Comparison of ENCODE assay signal across 24 cellular contexts in genomic region chr6:30964075-30964474, GRCh38. TPM values are rescaled to one million over a fixed set of nuclear protein-coding genes. Genes with fewer than 3 reads are reported as not detected.
A peak's percentile ranks its signal among the peaks of the same experiment; 100 is the strongest.
DNase-seq lines count a peak whose midpoint lies in the region; ATAC-seq and TF ChIP-seq lines count a peak whose summit lies in the region.
"Had no signal": no experiment of that assay in that cellular context is flagged by ENCODE, and none has a peak within 500 bp of the region (broad histone marks: within the 10 kb centered on the region; RNA-seq: fewer than 3 reads in every experiment).

No MANE protein-coding gene starts in this region.

- H3K79me2 ChIP-seq in DND-41 (ENCODE audit: insufficient read depth, low read length), result no peaks in the 10 kb centered on the region

- no peak overlapping the region for H4K8ac ChIP-seq in IMR-90 (ENCODE audit: low read depth in 2 of 2, low read length in 2 of 2)

- no peak overlapping the region for H3K23ac ChIP-seq in IMR-90 (ENCODE audit: low read depth, low read length)

- no peak overlapping the region for H2AK5ac ChIP-seq in IMR-90 (ENCODE audit: low read depth, low read length)

- H3K27me3 ChIP-seq in DND-41 (ENCODE audit: insufficient read depth, low read length, poor library complexity), result peaks cover 15% of the 10 kb centered on the region
- H3K27me3 ChIP-seq in IMR-90 (ENCODE audit: control insufficient read depth, insufficient read depth, low read length), result peaks cover 28% of the 10 kb centered on the region
- H3K27me3 ChIP-seq: adrenal gland, thyroid gland had no signal

- no peaks in the 10 kb centered on the region for H3K9me3 Mint-ChIP-seq in activated CD8-positive, alpha-beta T cell treated with anti-CD3 and anti-CD28 coated beads, Interleukin-2, amount 10 ng/mL, durations not matched to agents 7 days and 5 days (ENCODE audit: insufficient read depth)
- H3K9me3 Mint-ChIP-seq: nephron; T-helper 1 cell treated with Interleukin-12 subunit alpha and Interleukin-12 subunit beta and Interleukin-4 antibody, amounts not matched to agents 30 μg/mL and 1 μg/mL, for 36 hours had no signal

- H3K4me1 Mint-ChIP-seq in activated CD8-positive, alpha-beta T cell treated with anti-CD3 and anti-CD28 coated beads, Interleukin-2, amount 10 ng/mL, durations not matched to agents 7 days and 5 days (ENCODE audit: low read depth), result peaks cover 27% of the 10 kb centered on the region

- intact Hi-C loops in IMR-90 (cut with micrococcal nuclease), result no loop called here

- H4K20me1 ChIP-seq in DND-41 (ENCODE audit: insufficient read depth, low read length) (no peaks in the 10 kb centered on the region), IMR-90 (ENCODE audit: insufficient read depth, low read length) (no peaks in the 10 kb centered on the region)

- H3K27ac Mint-ChIP-seq in activated CD8-positive, alpha-beta T cell treated with anti-CD3 and anti-CD28 coated beads, Interleukin-2, amount 10 ng/mL, durations not matched to agents 7 days and 5 days, result no peak overlapping the region
- H3K27ac Mint-ChIP-seq: nephron; progenitor cell of endocrine pancreas; T-helper 1 cell treated with Interleukin-12 subunit alpha and Interleukin-12 subunit beta and Interleukin-4 antibody, amounts not matched to agents 30 μg/mL and 1 μg/mL, for 36 hours had no signal

- no peak overlapping the region for H3K56ac ChIP-seq in IMR-90 (ENCODE audit: extremely low read depth, insufficient read depth, low read length)

- no peaks in the 10 kb centered on the region for H3K79me1 ChIP-seq in IMR-90 (ENCODE audit: low read depth in 1 of 2, low read length in 2 of 2)

- CTCF ChIA-PET in IMR-90 (lab: Yijun Ruan, JAX), result interaction anchor here (1.1 kb wide), 1 partner anchor 36 kb away, joined by 3 read pairs; no protein-coding TSS in a partner anchor
- CTCF ChIA-PET in activated CD8-positive, alpha-beta T cell treated with anti-CD3 and anti-CD28 coated beads, Interleukin-2, amount 10 ng/mL, durations not matched to agents 7 days and 5 days (lab: Charles Lee), result no interaction called here

- BruUV-seq in IMR-90 (replicated peaks; lab: Mats Ljungman, UMichigan), result no TSS peak

- no peak overlapping the region for H3K9ac ChIP-seq in DND-41 (ENCODE audit: low read depth, low read length)
- no peak overlapping the region for H3K9ac ChIP-seq in IMR-90 (ENCODE audit: low read depth, low read length)

- H3K14ac ChIP-seq in IMR-90 (replicated peaks; ENCODE audit: low read depth, low read length), result no peak overlapping the region

- no peak overlapping the region for H3K4me3 Mint-ChIP-seq in activated CD8-positive, alpha-beta T cell treated with anti-CD3 and anti-CD28 coated beads, Interleukin-2, amount 10 ng/mL, durations not matched to agents 7 days and 5 days
- H3K4me3 Mint-ChIP-seq: nephron; T-helper 1 cell treated with Interleukin-12 subunit alpha and Interleukin-12 subunit beta and Interleukin-4 antibody, amounts not matched to agents 30 μg/mL and 1 μg/mL, for 36 hours had no signal

- TF ChIP-seq CTCF in DND-41 (IDR thresholded peaks at IDR 0.05; ENCODE audit: borderline replicate concordance, extremely low read depth, low read length, poor library complexity, severe bottlenecking) (no peak), IMR-90 (conservative IDR thresholded peaks at IDR 0.05; ENCODE audit: low read depth, low read length) (no peak), fibroblast of mammary gland (conservative IDR thresholded peaks at IDR 0.05; ENCODE audit: control insufficient read depth, insufficient read depth, low read depth, low read length) (no peak)

- TF ChIP-seq POLR2A in IMR-90 (IDR thresholded peaks at IDR 0.05; ENCODE audit: low read depth, low read length), result no peak

- in situ Hi-C loops in IMR-90 (cut with MboI; ENCODE audit: low sequenced_read_pairs), result no loop called here

- H3K36me3 ChIP-seq in DND-41 (ENCODE audit: insufficient read depth, low read length) (no peaks in the 10 kb centered on the region), IMR-90 (ENCODE audit: control insufficient read depth, insufficient read depth, low read length) (no peaks in the 10 kb centered on the region)
- H3K36me3 ChIP-seq: adrenal gland, heart right ventricle, thyroid gland had no signal

- no peak overlapping the region for H2AFZ ChIP-seq in DND-41 (ENCODE audit: low read depth, low read length)
- peak overlapping the region; percentile 46 for H2AFZ ChIP-seq in IMR-90 (replicated peaks; ENCODE audit: low read length, poor library complexity)

- peaks cover 40% of the 10 kb centered on the region for H3K27me3 Mint-ChIP-seq in activated CD8-positive, alpha-beta T cell treated with anti-CD3 and anti-CD28 coated beads, Interleukin-2, amount 10 ng/mL, durations not matched to agents 7 days and 5 days (ENCODE audit: low read depth)

- DNase-seq in DND-41 (no peak), IMR-90 (no peak), fibroblast of mammary gland (ENCODE audit: low read depth) (peak; percentile 33), DMS53 (lab: John Stamatoyannopoulos, UW) (no peak), NCI-H2196 (lab: John Stamatoyannopoulos, UW; ENCODE audit: unreplicated experiment) (no peak)
- peak; percentile 41 for DNase-seq in activated CD8-positive, alpha-beta T cell treated with anti-CD3 and anti-CD28 coated beads, Interleukin-2, amount 10 ng/mL, durations not matched to agents 7 days and 5 days
- DNase-seq: activated CD4-positive, CD25-positive, alpha-beta regulatory T cell; AML-193; effector CD8-positive, alpha-beta T cell; GDM1; heart right ventricle; KG1; NCI-H1436 treated with DMSO at 0.1 percent for 48 hours; thyroid gland had no signal

- no peak overlapping the region for H3K4me3 ChIP-seq in DND-41 (ENCODE audit: low read depth in 1 of 2, low read length in 2 of 2)
- no peak overlapping the region for H3K4me3 ChIP-seq in IMR-90 (ENCODE audit: insufficient read depth, low read depth, low read length)
- H3K4me3 ChIP-seq in fibroblast of mammary gland (ENCODE audit: control insufficient read depth, low read depth, low read length), result no peak overlapping the region
- H3K4me3 ChIP-seq: adrenal gland, heart right ventricle, thyroid gland had no signal

- H3K18ac ChIP-seq in IMR-90 (ENCODE audit: low read depth, low read length), result no peak overlapping the region

- H3K4me1 ChIP-seq in DND-41 (ENCODE audit: insufficient read depth, low read length) (no peaks in the 10 kb centered on the region), IMR-90 (ENCODE audit: control insufficient read depth, insufficient read depth, low read length) (no peaks in the 10 kb centered on the region)
- H3K4me1 ChIP-seq: adrenal gland, thyroid gland had no signal

- H2BK5ac ChIP-seq in IMR-90 (ENCODE audit: low read depth, low read length, poor library complexity, severe bottlenecking), result no peak overlapping the region

- no peak overlapping the region for H2BK120ac ChIP-seq in IMR-90 (ENCODE audit: low read depth, low read length)

- WGBS in IMR-90 (ENCODE audit: extremely low coverage in 2 of 2, insufficient read length in 1 of 2), 2 experiments, result 84% methylated on average over 4 of the region's 4 CpGs; no CpG with 5 or more reads in 1 of the 2 experiments

- no peak overlapping the region for H2BK20ac ChIP-seq in IMR-90 (ENCODE audit: low read depth, low read length)

- H4K91ac ChIP-seq in IMR-90 (ENCODE audit: insufficient read depth, low read depth, low read length), result no peak overlapping the region

- dilution Hi-C loops in IMR-90 (cut with HindIII; ENCODE audit: low sequenced_read_pairs, unreplicated experiment), result no loop called here

- H3K36me3 Mint-ChIP-seq in activated CD8-positive, alpha-beta T cell treated with anti-CD3 and anti-CD28 coated beads, Interleukin-2, amount 10 ng/mL, durations not matched to agents 7 days and 5 days (ENCODE audit: low read depth), result no peaks in the 10 kb centered on the region

- no peak overlapping the region for H3K4ac ChIP-seq in IMR-90 (ENCODE audit: low read depth, low read length)

- H3K4me2 ChIP-seq in DND-41 (ENCODE audit: insufficient read depth, low read length), result no peak overlapping the region
- H3K4me2 ChIP-seq in IMR-90 (ENCODE audit: low read depth, low read length), result no peak overlapping the region

- no peaks in the 10 kb centered on the region for H3K9me1 ChIP-seq in IMR-90 (ENCODE audit: insufficient read depth, low read length)

- POLR2A ChIA-PET in IMR-90 (lab: Charles Lee; ENCODE audit: unreplicated experiment), result no interaction called here
- POLR2A ChIA-PET in activated CD8-positive, alpha-beta T cell treated with anti-CD3 and anti-CD28 coated beads, Interleukin-2, amount 10 ng/mL, durations not matched to agents 7 days and 5 days (lab: Charles Lee), result interaction anchor here (1.4 kb wide), 1 partner anchor 9 kb away, joined by 4 read pairs; no protein-coding TSS in a partner anchor

- peak; percentile 44; the same call in 2 of the 3 replicates for ATAC-seq in DND-41 (ENCODE audit: insufficient read depth, low read depth)
- no peak for ATAC-seq in IMR-90 (ENCODE audit: low read depth)
- ATAC-seq in activated CD8-positive, alpha-beta T cell treated with anti-CD3 and anti-CD28 coated beads, Interleukin-2, amount 10 ng/mL, durations not matched to agents 7 days and 5 days, result peak; percentile 49
- no peak for ATAC-seq in GM21825 (IDR thresholded peaks at IDR 0.05; ENCODE audit: unreplicated experiment)
- no peak for ATAC-seq in HG03139 (IDR thresholded peaks at IDR 0.05; ENCODE audit: unreplicated experiment)
- ATAC-seq: heart right ventricle had no signal

- no peak overlapping the region for H3K27ac ChIP-seq in DND-41 (ENCODE audit: low read length)
- H3K27ac ChIP-seq in IMR-90 (ENCODE audit: insufficient read depth, low read length), result no peak overlapping the region
- H3K27ac ChIP-seq: adrenal gland, heart right ventricle, HL-60, thyroid gland had no signal

- no peak overlapping the region for H2AK9ac ChIP-seq in IMR-90 (replicated peaks; ENCODE audit: low read depth, low read length, poor library complexity)

- no peak overlapping the region for H4K5ac ChIP-seq in IMR-90 (ENCODE audit: low read depth, low read length)

- no peak for TF ChIP-seq RAD21 in IMR-90 (IDR thresholded peaks at IDR 0.05; ENCODE audit: low read length)

- no peak overlapping the region for H2BK15ac ChIP-seq in IMR-90 (ENCODE audit: low read depth, low read length)

- H3K9me3 ChIP-seq in DND-41 (ENCODE audit: insufficient read depth, low read length, severe bottlenecking) (no peaks in the 10 kb centered on the region), IMR-90 (ENCODE audit: control insufficient read depth, insufficient read depth, low read length) (no peaks in the 10 kb centered on the region)
- H3K9me3 ChIP-seq: adrenal gland, heart right ventricle, thyroid gland had no signal

RNA-seq across cellular contexts. Expression of gene MUC21, which starts 19.4 kb away (rescaled TPM):
- not detected in 2 replicates for total RNA-seq in IMR-90 (2012; rRNA removed)
- polyA plus RNA-seq in IMR-90 (2012; rRNA removed), result not detected in 2 replicates
- not detected in 2 replicates for polyA plus RNA-seq in IMR-90 (2012; cell fraction: cytosol; rRNA removed)
- not detected in 2 replicates for polyA plus RNA-seq in IMR-90 (2012; cell fraction: nucleus; rRNA removed; ENCODE audit: low replicate concordance)
- not detected for total RNA-seq in activated CD8-positive, alpha-beta T cell treated with anti-CD3 and anti-CD28 coated beads, Interleukin-2, amount 10 ng/mL, durations not matched to agents 7 days and 5 days
- total RNA-seq: adrenal gland, fibroblast of lung, heart right ventricle, lung microvascular endothelial cell, progenitor cell of endocrine pancreas, thyroid gland had no signal
- polyA plus RNA-seq: fibroblast of lung had no signal

RNA-seq across cellular contexts. Expression of gene MUCL3, which starts 23.3 kb away (rescaled TPM):
- total RNA-seq in IMR-90 (2012; rRNA removed), result not detected in 2 replicates
- not detected in 2 replicates for polyA plus RNA-seq in IMR-90 (2012; rRNA removed)
- not detected in 2 replicates for polyA plus RNA-seq in IMR-90 (2012; cell fraction: cytosol; rRNA removed)
- not detected in 2 replicates for polyA plus RNA-seq in IMR-90 (2012; cell fraction: nucleus; rRNA removed; ENCODE audit: low replicate concordance)
- not detected for total RNA-seq in activated CD8-positive, alpha-beta T cell treated with anti-CD3 and anti-CD28 coated beads, Interleukin-2, amount 10 ng/mL, durations not matched to agents 7 days and 5 days
- total RNA-seq: adrenal gland, fibroblast of lung, lung microvascular endothelial cell, thyroid gland had no signal
- polyA plus RNA-seq: fibroblast of lung, heart right ventricle had no signal

RNA-seq across cellular contexts. Expression of gene SFTA2, which starts 32.1 kb away (rescaled TPM):
- total RNA-seq in IMR-90 (2012; rRNA removed), result not detected in 2 replicates
- polyA plus RNA-seq in IMR-90 (2012; rRNA removed), result not detected in 2 replicates
- not detected in 2 replicates for polyA plus RNA-seq in IMR-90 (2012; cell fraction: cytosol; rRNA removed)
- not detected in 2 replicates for polyA plus RNA-seq in IMR-90 (2012; cell fraction: nucleus; rRNA removed; ENCODE audit: low replicate concordance)
- total RNA-seq in activated CD8-positive, alpha-beta T cell treated with anti-CD3 and anti-CD28 coated beads, Interleukin-2, amount 10 ng/mL, durations not matched to agents 7 days and 5 days, result not detected
- total RNA-seq: fibroblast of lung, heart right ventricle, lung microvascular endothelial cell had no signal
- polyA plus RNA-seq: fibroblast of lung, heart right ventricle had no signal

RNA-seq across cellular contexts. Expression of gene MUC22, which starts 46.2 kb away (rescaled TPM):
- not detected in 2 replicates for total RNA-seq in IMR-90 (2012; rRNA removed)
- 0.02 TPM in 1 of 2 replicates, not detected in the other for polyA plus RNA-seq in IMR-90 (2012; rRNA removed)
- polyA plus RNA-seq in IMR-90 (2012; cell fraction: cytosol; rRNA removed), result under 0.01 and 0.04 TPM in 2 replicates
- not detected in 2 replicates for polyA plus RNA-seq in IMR-90 (2012; cell fraction: nucleus; rRNA removed; ENCODE audit: low replicate concordance)
- not detected for total RNA-seq in activated CD8-positive, alpha-beta T cell treated with anti-CD3 and anti-CD28 coated beads, Interleukin-2, amount 10 ng/mL, durations not matched to agents 7 days and 5 days
- total RNA-seq: adrenal gland, fibroblast of lung, lung microvascular endothelial cell, progenitor cell of endocrine pancreas, thyroid gland had no signal
- polyA plus RNA-seq: adrenal gland, fibroblast of lung, small intestine had no signal

RNA-seq across cellular contexts. Expression of gene VARS2, which starts 50.0 kb away (rescaled TPM):
- total RNA-seq in IMR-90 (2012; rRNA removed), result 6.9 and 7.2 TPM in 2 replicates
- 13.3 and 14.0 TPM in 2 replicates for polyA plus RNA-seq in IMR-90 (2012; rRNA removed)
- polyA plus RNA-seq in IMR-90 (2012; cell fraction: cytosol; rRNA removed), result 5.5 and 6.7 TPM in 2 replicates
- polyA plus RNA-seq in IMR-90 (2012; cell fraction: nucleus; rRNA removed; ENCODE audit: low replicate concordance), result 98.4 and 123 TPM in 2 replicates
- total RNA-seq in activated CD8-positive, alpha-beta T cell treated with anti-CD3 and anti-CD28 coated beads, Interleukin-2, amount 10 ng/mL, durations not matched to agents 7 days and 5 days, result 10 to 100 TPM; 38.4 to 38.8 TPM

Comparison
In these comparisons a context has a peak if more than half of its experiments do, and no peak if none do; other contexts are left out.
1. ATAC-seq: peak in DND-41 (single experiment) and activated CD8-positive, alpha-beta T cell treated with anti-CD3 and anti-CD28 coated beads, Interleukin-2, amount 10 ng/mL, durations not matched to agents 7 days and 5 days (single experiment); none in IMR-90 (single experiment), GM21825 (single experiment) and HG03139 (single experiment).
2. DNase-seq: peak in activated CD8-positive, alpha-beta T cell treated with anti-CD3 and anti-CD28 coated beads, Interleukin-2, amount 10 ng/mL, durations not matched to agents 7 days and 5 days (single experiment) and fibroblast of mammary gland (single experiment); none in DND-41 (single experiment), IMR-90 (single experiment), DMS53 (single experiment) and NCI-H2196 (single experiment).